12 cellular contexts compared by ENCODE assay signal in the genomic region with DNA sequence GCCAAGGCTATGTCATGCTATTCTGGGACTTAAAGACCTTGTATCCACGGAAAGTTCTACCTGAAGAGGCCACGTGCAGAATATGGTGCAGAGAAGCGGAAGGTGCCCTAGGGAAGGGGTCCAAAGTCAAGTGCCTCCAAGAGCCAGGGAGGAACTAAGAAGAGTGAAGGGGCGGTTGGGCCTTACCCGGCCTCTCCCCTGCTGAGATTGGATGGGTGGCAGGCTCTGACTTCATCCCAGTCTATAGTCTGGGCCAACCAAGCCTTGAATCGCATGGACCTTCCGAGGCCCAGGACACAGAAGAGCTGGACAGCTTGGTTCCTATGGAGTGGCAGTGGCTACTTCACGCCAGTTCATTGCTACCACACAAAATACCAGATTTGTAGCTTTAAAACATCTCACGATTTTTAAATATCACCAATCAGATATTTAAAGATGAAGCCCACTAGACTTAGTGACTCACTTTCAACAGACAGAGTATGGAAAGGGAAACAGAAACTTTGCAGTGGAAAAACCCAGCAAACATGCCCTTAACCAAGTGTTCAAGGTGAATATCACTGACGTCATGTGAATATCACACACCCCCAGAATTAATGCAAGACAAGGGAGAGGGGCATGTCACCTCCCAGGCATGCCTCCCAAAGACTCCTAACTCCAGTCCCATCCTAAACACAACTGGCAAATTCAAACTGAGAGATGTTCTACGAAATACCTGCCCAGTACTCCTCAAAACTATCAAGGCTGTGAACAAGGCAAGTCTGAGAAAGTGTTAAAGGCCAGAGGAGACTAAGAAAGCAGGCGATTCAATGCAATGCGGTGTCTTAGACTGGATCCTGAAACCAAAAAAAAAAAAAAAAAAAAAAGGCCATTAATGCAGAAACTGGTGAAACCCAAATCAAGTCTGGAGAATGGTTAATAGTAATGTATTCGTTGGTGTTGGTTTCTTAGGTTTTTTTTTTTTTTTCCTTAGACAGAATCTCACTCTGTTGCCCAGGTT. TPM values are rescaled to one million over a fixed set of nuclear protein-coding genes. Genes with fewer than 3 reads are reported as not detected.
DNase-seq lines count a peak whose midpoint lies in the region; ATAC-seq, FAIRE-seq and TF ChIP-seq lines count a peak whose summit lies in the region.
"Had no signal": no experiment of that assay in that cellular context is flagged by ENCODE, and none has a peak within 500 bp of the region (broad histone marks: within the 10 kb centered on the region; RNA-seq: fewer than 3 reads in every experiment).

No MANE protein-coding gene starts in this region.

- H3K36me3 Mint-ChIP-seq in chondrocyte (ENCODE audit: low read depth), result peaks cover 7% of the 10 kb centered on the region
- H3K36me3 Mint-ChIP-seq in neural progenitor cell, result peaks cover 2% of the 10 kb centered on the region

- no peaks in the 10 kb centered on the region for H3K27me3 ChIP-seq in neural progenitor cell

- H3K27me3 Mint-ChIP-seq in chondrocyte (ENCODE audit: low read depth) (no peaks in the 10 kb centered on the region), neural progenitor cell (ENCODE audit: insufficient read depth, low read depth) (no peaks in the 10 kb centered on the region)

- H3K4me3 Mint-ChIP-seq in chondrocyte (ENCODE audit: unreplicated experiment) (no peak overlapping the region), neural progenitor cell (no peak overlapping the region)

- H4K20me1 ChIP-seq in neural progenitor cell (ENCODE audit: low read depth), result no peaks in the 10 kb centered on the region

- no peaks in the 10 kb centered on the region for H3K9me3 ChIP-seq in neural progenitor cell (ENCODE audit: low read depth)

- no peak overlapping the region for H3K27ac Mint-ChIP-seq in chondrocyte (ENCODE audit: unreplicated experiment)
- H3K27ac Mint-ChIP-seq in neural progenitor cell, result no peak overlapping the region

- H2AFZ ChIP-seq in neural progenitor cell (replicated peaks), result no peak overlapping the region

- peak; percentile 63 for ATAC-seq in HG03108 (IDR thresholded peaks at IDR 0.05; ENCODE audit: unreplicated experiment)
- no peak for ATAC-seq in HG03521 (IDR thresholded peaks at IDR 0.05; ENCODE audit: unreplicated experiment)

- no peaks in the 10 kb centered on the region for H3K36me3 ChIP-seq in neural progenitor cell

- H3K4me2 ChIP-seq in neural progenitor cell, result no peak overlapping the region
- H3K4me2 ChIP-seq: smooth muscle cell had no signal

- DNase-seq in GM12865 (ENCODE audit: low read depth), result peak; percentile 51
- peak; percentile 44 for DNase-seq in GM19239 (ENCODE audit: insufficient read length, low spot score)
- DNase-seq in chondrocyte (ENCODE audit: low spot score), result peak; percentile 30
- no peak for DNase-seq in neural progenitor cell (ENCODE audit: low spot score)
- DNase-seq in germinal center (ENCODE audit: low spot score), result no peak
- no peak for DNase-seq in NCI-H2081 (lab: John Stamatoyannopoulos, UW)
- DNase-seq: activated gamma-delta T cell treated with Interleukin-2 at 50 U/mL for 16 hours; hypothalamus; stimulated activated naive CD4-positive, alpha-beta T cell treated with Interleukin-2 at 50 U/mL for 16 hours had no signal

- no peaks in the 10 kb centered on the region for H3F3A ChIP-seq in neural progenitor cell (ENCODE audit: low read depth)

- no peak overlapping the region for H3K9ac ChIP-seq in neural progenitor cell

- H3K4me1 ChIP-seq in neural progenitor cell, result peaks cover 5% of the 10 kb centered on the region

- TF ChIP-seq CTCF in GM12865 (IDR thresholded peaks at IDR 0.05; ENCODE audit: insufficient read depth, low read depth, low read length, missing control alignments), result no peak
- TF ChIP-seq CTCF in chondrocyte (IDR thresholded peaks at IDR 0.05), result no peak
- no peak for TF ChIP-seq CTCF in neural progenitor cell (IDR thresholded peaks at IDR 0.05)

- H3K4me1 Mint-ChIP-seq in chondrocyte (ENCODE audit: low read depth), result peaks cover 14% of the 10 kb centered on the region
- H3K4me1 Mint-ChIP-seq in neural progenitor cell, result no peaks in the 10 kb centered on the region

- no peak overlapping the region for H3K27ac ChIP-seq in neural progenitor cell

- H3K79me2 ChIP-seq in neural progenitor cell (ENCODE audit: low read depth), result no peaks in the 10 kb centered on the region

- H3K9me3 Mint-ChIP-seq in chondrocyte (ENCODE audit: low read depth) (no peaks in the 10 kb centered on the region), neural progenitor cell (no peaks in the 10 kb centered on the region)

- H3K4me3 ChIP-seq in GM12865 (ENCODE audit: low read depth, low read length), result no peak overlapping the region
- H3K4me3 ChIP-seq in neural progenitor cell, result no peak overlapping the region
- H3K4me3 ChIP-seq: smooth muscle cell had no signal

- peak; percentile 77 for FAIRE-seq in GM19239 (lab: Jason Lieb, UNC)

RNA-seq across cellular contexts. Expression of a gene that starts 10.2 kb away (rescaled TPM):
- 43.7 to 46.9 TPM (median 46.4 TPM) in 3 replicates for total RNA-seq in chondrocyte
- total RNA-seq in neural progenitor cell (ENCODE audit: low replicate concordance), result 27.5 and 28.2 TPM in 2 replicates

RNA-seq across cellular contexts. Expression of a gene that starts 39.6 kb away (rescaled TPM):
- total RNA-seq in chondrocyte (10.1 to 29.4 TPM (median 28.6 TPM) in 3 replicates), neural progenitor cell (ENCODE audit: low replicate concordance) (1.2 and 1.4 TPM in 2 replicates)

Comparison
In these comparisons a context has a peak if more than half of its experiments do, and no peak if none do; other contexts are left out.
1. DNase-seq: peak in GM12865 (single experiment), GM19239 (single experiment) and chondrocyte (single experiment); none in neural progenitor cell (single experiment), germinal center (single experiment) and NCI-H2081 (0 of 2).